8 cellular contexts compared by ENCODE assay signal in genomic region chr19:58581227-58582141, GRCh38. TPM values are rescaled to one million over a fixed set of nuclear protein-coding genes. Genes with fewer than 3 reads are reported as not detected.
A peak's percentile ranks its signal among the peaks of the same experiment; 100 is the strongest.
DNase-seq lines count a peak whose midpoint lies in the region; ATAC-seq and TF ChIP-seq lines count a peak whose summit lies in the region.

No MANE protein-coding gene starts in this region.

- POLR2A ChIA-PET in PC-9 (lab: Charles Lee; ENCODE audit: unreplicated experiment) = no interaction called here

- no TSS peak for BruUV-seq in PC-9 (replicated peaks; lab: Mats Ljungman, UMichigan)

- no peaks in the 10 kb centered on the region for H3K9me3 ChIP-seq in breast epithelium
- H3K9me3 ChIP-seq in PC-9 (ENCODE audit: insufficient read depth, low read depth) = no peaks in the 10 kb centered on the region

- TF ChIP-seq CTCF in breast epithelium (IDR thresholded peaks at IDR 0.05) (peak; percentile 58 to 84 (median 82)), PC-9 (conservative IDR thresholded peaks at IDR 0.05) (no peak)

- CTCF ChIA-PET in PC-9 (lab: Charles Lee) = no interaction called here

- H3K4me1 ChIP-seq in breast epithelium (no peaks in the 10 kb centered on the region), PC-9 (replicated peaks; ENCODE audit: insufficient read depth) (no peaks in the 10 kb centered on the region)

- H3K4me3 ChIP-seq in breast epithelium (no peak overlapping the region), PC-9 (no peak overlapping the region)

- no peaks in the 10 kb centered on the region for H4K20me1 ChIP-seq in PC-9 (ENCODE audit: insufficient read depth)

- no peaks in the 10 kb centered on the region for H3K9me2 ChIP-seq in PC-9 (ENCODE audit: insufficient read depth)

- intact Hi-C loops in breast epithelium (cut with DNase I; ENCODE audit: low total_unique reads) = no loop called here
- intact Hi-C loops in PC-9 (cut with micrococcal nuclease; ENCODE audit: unreplicated experiment) = no loop called here

- H3K27ac ChIP-seq in breast epithelium (peak overlapping the region in 1 of 2 donors; percentile 68), PC-9 (no peak overlapping the region)

- no peaks in the 10 kb centered on the region for H3K79me2 ChIP-seq in PC-9 (ENCODE audit: low read depth)

- H3K36me3 ChIP-seq in breast epithelium = no peaks in the 10 kb centered on the region
- H3K36me3 ChIP-seq in PC-9 (ENCODE audit: low read depth) = no peaks in the 10 kb centered on the region

- ATAC-seq in GM21786 (IDR thresholded peaks at IDR 0.05; ENCODE audit: unreplicated experiment) = peak; percentile 77

- H3K4me2 ChIP-seq in PC-9 = no peak overlapping the region

- no peak overlapping the region for H2AFZ ChIP-seq in PC-9

- no peak for TF ChIP-seq POLR2A in breast epithelium (IDR thresholded peaks at IDR 0.05)

- no peaks in the 10 kb centered on the region for H3F3A ChIP-seq in PC-9 (ENCODE audit: insufficient read depth, low read depth)

- no peaks in the 10 kb centered on the region for H3K27me3 ChIP-seq in breast epithelium
- H3K27me3 ChIP-seq in PC-9 (ENCODE audit: insufficient read depth, low read depth) = no peaks in the 10 kb centered on the region

- DNase-seq in Ammon's horn (ENCODE audit: low spot score) (peak; percentile 88), T-helper 1 cell (peak; percentile 71 to 88 (median 83)), breast epithelium (ENCODE audit: low spot score in 2 of 2) (peak in 1 of 2 donors; percentile 80), kidney tubule cell (ENCODE audit: low spot score) (peak; percentile 83), PC-9 (no peak), NOMO-1 treated with DMSO at 0.1 percent for 48 hours (lab: John Stamatoyannopoulos, UW; ENCODE audit: unreplicated experiment) (no peak)
- DNase-seq in stimulated activated CD4-positive, alpha-beta T cell treated with anti-CD3 and anti-CD28 coated beads, Interleukin-1b, Interleukin-23, amount 100 ng/mL, for 48 hours = peak; percentile 93

RNA-seq across cellular contexts. Expression of gene MZF1, which starts 8.3 kb away (rescaled TPM):
- total RNA-seq in breast epithelium = 10 to 100 TPM; 18.7 to 43.0 (median 30.2) TPM
- total RNA-seq in PC-9 (2021) = not detected in 2 replicates

RNA-seq across cellular contexts. Expression of gene UBE2M, which starts 23.1 kb away (rescaled TPM):
- total RNA-seq in breast epithelium (10 to 100 TPM; 19.0 to 21.3 (median 19.3) TPM), PC-9 (2021) (not detected in 2 replicates)

RNA-seq across cellular contexts. Expression of gene CHMP2A, which starts 26.6 kb away (rescaled TPM):
- total RNA-seq in breast epithelium (100 to 1,000 TPM in 1 of 3 donors, 10 to 100 TPM in 2; 74.6 to 157 (median 92.8) TPM), PC-9 (2021) (149 and 186 TPM in 2 replicates)

RNA-seq across cellular contexts. Expression of gene TRIM28, which starts 37.6 kb away (rescaled TPM):
- total RNA-seq in breast epithelium = 100 to 1,000 TPM; 110 to 190 (median 173) TPM
- 311 and 322 TPM in 2 replicates for total RNA-seq in PC-9 (2021)

Comparison
In these comparisons a context has a peak if more than half of its experiments do, and no peak if none do; other contexts are left out.
1. DNase-seq: peak in Ammon's horn (single experiment), T-helper 1 cell (5 of 5), kidney tubule cell (single experiment) and stimulated activated CD4-positive, alpha-beta T cell treated with anti-CD3 and anti-CD28 coated beads, Interleukin-1b, Interleukin-23, amount 100 ng/mL, for 48 hours (single experiment); none in PC-9 (0 of 2) and NOMO-1 treated with DMSO at 0.1 percent for 48 hours (single experiment).
2. RNA of gene MZF1, which starts 8.3 kb away (total RNA-seq): 18.7 to 43.0 TPM in breast epithelium; not detected in PC-9; every median in the first group is over 10 times any median in the second.
3. RNA of gene UBE2M, which starts 23.1 kb away (total RNA-seq): 19.0 to 21.3 TPM in breast epithelium; not detected in PC-9; every median in the first group is over 10 times any median in the second.